Comparison of ENCODE assay signal across 7 cellular contexts in the genomic region with DNA sequence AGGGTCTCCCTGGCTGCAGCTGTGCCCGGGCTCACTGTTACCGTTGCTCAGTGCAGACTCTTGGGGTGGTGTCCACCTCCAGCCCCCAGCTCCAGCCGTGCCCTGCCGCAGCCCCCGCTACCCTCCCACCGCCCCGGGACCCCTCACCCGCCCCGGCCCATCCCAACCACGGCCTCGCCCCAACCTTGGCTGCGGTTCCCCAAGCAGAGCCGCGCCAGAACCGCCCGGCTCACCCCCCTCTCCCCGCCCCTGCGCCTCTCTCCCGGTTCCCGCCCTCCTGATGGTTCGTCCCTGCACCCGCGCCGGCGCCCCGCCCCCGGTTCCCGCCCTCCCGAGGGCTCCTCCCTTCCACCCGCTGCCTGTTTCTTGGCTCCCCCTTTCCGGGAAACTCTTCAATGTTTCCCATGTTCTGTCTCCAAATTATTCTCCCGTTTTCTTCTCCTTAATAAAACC. TPM values are rescaled to one million over a fixed set of nuclear protein-coding genes. Genes with fewer than 3 reads are reported as not detected.
DNase-seq lines count a peak whose midpoint lies in the region; ATAC-seq and TF ChIP-seq lines count a peak whose summit lies in the region.

No MANE protein-coding gene starts in this region.

- DNase-seq in MG63 (peak; percentile 87), body of pancreas (peak; percentile 85 to 89 (median 86)), sciatic nerve (ENCODE audit: low spot score) (peak; percentile 94), cerebellar cortex (ENCODE audit: low spot score) (no peak)

- H3K4me3 Mint-ChIP-seq in T-helper 1 cell treated with Interleukin-12 subunit alpha and Interleukin-12 subunit beta and Interleukin-4 antibody, amounts not matched to agents 30 μg/mL and 1 μg/mL, for 36 hours = peak overlapping the region; percentile 66

- intact Hi-C loops in body of pancreas (cut with DNase I) (no loop called here), sciatic nerve (cut with DNase I) (no loop called here)

- no peak for TF ChIP-seq POLR2A in body of pancreas (IDR thresholded peaks at IDR 0.05)

- no peaks in the 10 kb centered on the region for H3K9me3 ChIP-seq in MG63
- H3K9me3 ChIP-seq in body of pancreas = no peaks in the 10 kb centered on the region

- peaks cover 3% of the 10 kb centered on the region for H3K36me3 Mint-ChIP-seq in T-helper 1 cell treated with Interleukin-12 subunit alpha and Interleukin-12 subunit beta and Interleukin-4 antibody, amounts not matched to agents 30 μg/mL and 1 μg/mL, for 36 hours (ENCODE audit: low read depth)

- 0 to 1% methylated on average over 24 to 32 of the region's 32 CpGs for WGBS in body of pancreas, 2 donors

- ATAC-seq in GM19025 (IDR thresholded peaks at IDR 0.05; ENCODE audit: low read depth, unreplicated experiment) = peak; percentile 47
- ATAC-seq in body of pancreas = peak; percentile 66
- peak; percentile 87 for ATAC-seq in sciatic nerve

- peaks cover 25% of the 10 kb centered on the region for H3K4me1 ChIP-seq in body of pancreas

- H3K27me3 ChIP-seq in MG63 = no peaks in the 10 kb centered on the region
- H3K27me3 ChIP-seq in body of pancreas = no peaks in the 10 kb centered on the region

- H3K27me3 Mint-ChIP-seq in T-helper 1 cell treated with Interleukin-12 subunit alpha and Interleukin-12 subunit beta and Interleukin-4 antibody, amounts not matched to agents 30 μg/mL and 1 μg/mL, for 36 hours (ENCODE audit: low read depth) = peaks cover 24% of the 10 kb centered on the region

- no peak overlapping the region for H3K27ac Mint-ChIP-seq in T-helper 1 cell treated with Interleukin-12 subunit alpha and Interleukin-12 subunit beta and Interleukin-4 antibody, amounts not matched to agents 30 μg/mL and 1 μg/mL, for 36 hours

- H3K36me3 ChIP-seq in MG63 (no peaks in the 10 kb centered on the region), body of pancreas (replicated peaks in 1 of 2; ENCODE audit: insufficient read depth in 1 of 2, low read depth in 2 of 2) (no peaks in the 10 kb centered on the region)

- H3K4me3 ChIP-seq in MG63 (peak overlapping the region; percentile 33), body of pancreas (no peak overlapping the region), iPS-11a (ENCODE audit: low read depth, low read length) (peak overlapping the region; percentile 17)

- no peaks in the 10 kb centered on the region for H3K9me3 Mint-ChIP-seq in T-helper 1 cell treated with Interleukin-12 subunit alpha and Interleukin-12 subunit beta and Interleukin-4 antibody, amounts not matched to agents 30 μg/mL and 1 μg/mL, for 36 hours

- no peak overlapping the region for H3K27ac ChIP-seq in body of pancreas

- H3K4me1 Mint-ChIP-seq in T-helper 1 cell treated with Interleukin-12 subunit alpha and Interleukin-12 subunit beta and Interleukin-4 antibody, amounts not matched to agents 30 μg/mL and 1 μg/mL, for 36 hours (ENCODE audit: low read depth) = peaks cover 6% of the 10 kb centered on the region

- no peak for TF ChIP-seq CTCF in body of pancreas (IDR thresholded peaks at IDR 0.05)

RNA-seq across cellular contexts. Expression of a gene that starts 40.3 kb away (rescaled TPM):
- 35.9 and 78.6 TPM in 2 replicates for total RNA-seq in MG63 (2014; rRNA removed; shearing (Covaris generic); ENCODE audit: low replicate concordance)
- total RNA-seq in body of pancreas = 100 to 1,000 TPM; 117 to 124 TPM
- 254 TPM for total RNA-seq in sciatic nerve

Comparison
In these comparisons a context has a peak if more than half of its experiments do, and no peak if none do; other contexts are left out.
1. H3K4me3 ChIP-seq: peak in MG63 (single experiment) and iPS-11a (single experiment); none in body of pancreas (0 of 2).
2. Peak in every context shown above with its lines, with median percentiles within 50 percentile points of each other: ATAC-seq.